In the genomic region with DNA sequence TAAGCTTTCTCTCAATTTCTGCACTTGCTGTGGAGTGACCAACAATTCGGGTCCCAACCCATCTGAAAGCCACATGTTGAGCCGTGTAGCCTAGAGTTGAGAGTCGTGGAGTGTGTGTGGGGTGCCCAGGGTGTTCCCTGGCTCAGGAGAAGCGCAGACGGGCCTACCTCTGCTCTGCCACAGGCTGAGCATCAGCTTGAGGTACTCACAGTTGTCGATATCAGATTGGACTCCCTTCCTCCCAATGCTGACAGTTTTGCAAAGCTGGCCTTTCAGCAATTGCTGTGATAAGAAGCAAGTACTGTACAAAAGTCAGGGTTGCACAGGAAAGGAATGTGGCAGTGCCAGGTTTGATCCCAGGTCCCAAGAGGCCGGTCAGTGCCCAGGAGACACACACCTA, we compare ENCODE assay signal across 2 cellular contexts.
TF ChIP-seq lines count a peak whose summit lies in the region.

No MANE protein-coding gene starts in this region.

TF ChIP-seq in liver, 16 proteins besides CTCF, POLR2A, EP300 and RAD21 (continued from another document):
- TF ChIP-seq, protein P1, sequence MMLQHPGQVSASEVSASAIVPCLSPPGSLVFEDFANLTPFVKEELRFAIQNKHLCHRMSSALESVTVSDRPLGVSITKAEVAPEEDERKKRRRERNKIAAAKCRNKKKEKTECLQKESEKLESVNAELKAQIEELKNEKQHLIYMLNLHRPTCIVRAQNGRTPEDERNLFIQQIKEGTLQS (IDR thresholded peaks at IDR 0.05): no peak
- peak; percentile 11 to 80 for TF ChIP-seq HNF4A (conservative IDR thresholded peaks at IDR 0.05)
- no peak for TF ChIP-seq EGR1 (IDR thresholded peaks at IDR 0.05; ENCODE audit: low read depth in 2 of 2)
- TF ChIP-seq SP1 (IDR thresholded peaks at IDR 0.05): no peak
- TF ChIP-seq RXRA (IDR thresholded peaks at IDR 0.05): peak in 1 of 2 donors; percentile 83
- TF ChIP-seq NR2F2 (IDR thresholded peaks at IDR 0.05): no peak
- no peak for TF ChIP-seq FOXA2 (IDR thresholded peaks at IDR 0.05)
- TF ChIP-seq JUND (IDR thresholded peaks at IDR 0.05): peak in 1 of 2 donors; percentile 45
- TF ChIP-seq, protein P2, sequence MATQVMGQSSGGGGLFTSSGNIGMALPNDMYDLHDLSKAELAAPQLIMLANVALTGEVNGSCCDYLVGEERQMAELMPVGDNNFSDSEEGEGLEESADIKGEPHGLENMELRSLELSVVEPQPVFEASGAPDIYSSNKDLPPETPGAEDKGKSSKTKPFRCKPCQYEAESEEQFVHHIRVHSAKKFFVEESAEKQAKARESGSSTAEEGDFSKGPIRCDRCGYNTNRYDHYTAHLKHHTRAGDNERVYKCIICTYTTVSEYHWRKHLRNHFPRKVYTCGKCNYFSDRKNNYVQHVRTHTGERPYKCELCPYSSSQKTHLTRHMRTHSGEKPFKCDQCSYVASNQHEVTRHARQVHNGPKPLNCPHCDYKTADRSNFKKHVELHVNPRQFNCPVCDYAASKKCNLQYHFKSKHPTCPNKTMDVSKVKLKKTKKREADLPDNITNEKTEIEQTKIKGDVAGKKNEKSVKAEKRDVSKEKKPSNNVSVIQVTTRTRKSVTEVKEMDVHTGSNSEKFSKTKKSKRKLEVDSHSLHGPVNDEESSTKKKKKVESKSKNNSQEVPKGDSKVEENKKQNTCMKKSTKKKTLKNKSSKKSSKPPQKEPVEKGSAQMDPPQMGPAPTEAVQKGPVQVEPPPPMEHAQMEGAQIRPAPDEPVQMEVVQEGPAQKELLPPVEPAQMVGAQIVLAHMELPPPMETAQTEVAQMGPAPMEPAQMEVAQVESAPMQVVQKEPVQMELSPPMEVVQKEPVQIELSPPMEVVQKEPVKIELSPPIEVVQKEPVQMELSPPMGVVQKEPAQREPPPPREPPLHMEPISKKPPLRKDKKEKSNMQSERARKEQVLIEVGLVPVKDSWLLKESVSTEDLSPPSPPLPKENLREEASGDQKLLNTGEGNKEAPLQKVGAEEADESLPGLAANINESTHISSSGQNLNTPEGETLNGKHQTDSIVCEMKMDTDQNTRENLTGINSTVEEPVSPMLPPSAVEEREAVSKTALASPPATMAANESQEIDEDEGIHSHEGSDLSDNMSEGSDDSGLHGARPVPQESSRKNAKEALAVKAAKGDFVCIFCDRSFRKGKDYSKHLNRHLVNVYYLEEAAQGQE (IDR thresholded peaks at IDR 0.05): peak; percentile 62

TF ChIP-seq in HepG2, 621 proteins besides CTCF, POLR2A, EP300 and RAD21 (continued from another document):
- TF ChIP-seq, protein P3, sequence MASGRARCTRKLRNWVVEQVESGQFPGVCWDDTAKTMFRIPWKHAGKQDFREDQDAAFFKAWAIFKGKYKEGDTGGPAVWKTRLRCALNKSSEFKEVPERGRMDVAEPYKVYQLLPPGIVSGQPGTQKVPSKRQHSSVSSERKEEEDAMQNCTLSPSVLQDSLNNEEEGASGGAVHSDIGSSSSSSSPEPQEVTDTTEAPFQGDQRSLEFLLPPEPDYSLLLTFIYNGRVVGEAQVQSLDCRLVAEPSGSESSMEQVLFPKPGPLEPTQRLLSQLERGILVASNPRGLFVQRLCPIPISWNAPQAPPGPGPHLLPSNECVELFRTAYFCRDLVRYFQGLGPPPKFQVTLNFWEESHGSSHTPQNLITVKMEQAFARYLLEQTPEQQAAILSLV (CRISPR knock-in tag; IDR thresholded peaks at IDR 0.05; ENCODE audit: borderline replicate concordance): no peak
- TF ChIP-seq ZNF496 (CRISPR knock-in tag; IDR thresholded peaks at IDR 0.05; ENCODE audit: insufficient replicate concordance) (no peak), ETV6 (CRISPR knock-in tag; conservative IDR thresholded peaks at IDR 0.05) (no peak), NCOR1 (IDR thresholded peaks at IDR 0.05; ENCODE audit: borderline replicate concordance, low read length) (no peak), MED1 (CRISPR knock-in tag; IDR thresholded peaks at IDR 0.05) (no peak)
- TF ChIP-seq, protein P4, sequence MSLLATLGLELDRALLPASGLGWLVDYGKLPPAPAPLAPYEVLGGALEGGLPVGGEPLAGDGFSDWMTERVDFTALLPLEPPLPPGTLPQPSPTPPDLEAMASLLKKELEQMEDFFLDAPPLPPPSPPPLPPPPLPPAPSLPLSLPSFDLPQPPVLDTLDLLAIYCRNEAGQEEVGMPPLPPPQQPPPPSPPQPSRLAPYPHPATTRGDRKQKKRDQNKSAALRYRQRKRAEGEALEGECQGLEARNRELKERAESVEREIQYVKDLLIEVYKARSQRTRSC (CRISPR knock-in tag; IDR thresholded peaks at IDR 0.05; ENCODE audit: low read depth): no peak
- TF ChIP-seq, protein P5, sequence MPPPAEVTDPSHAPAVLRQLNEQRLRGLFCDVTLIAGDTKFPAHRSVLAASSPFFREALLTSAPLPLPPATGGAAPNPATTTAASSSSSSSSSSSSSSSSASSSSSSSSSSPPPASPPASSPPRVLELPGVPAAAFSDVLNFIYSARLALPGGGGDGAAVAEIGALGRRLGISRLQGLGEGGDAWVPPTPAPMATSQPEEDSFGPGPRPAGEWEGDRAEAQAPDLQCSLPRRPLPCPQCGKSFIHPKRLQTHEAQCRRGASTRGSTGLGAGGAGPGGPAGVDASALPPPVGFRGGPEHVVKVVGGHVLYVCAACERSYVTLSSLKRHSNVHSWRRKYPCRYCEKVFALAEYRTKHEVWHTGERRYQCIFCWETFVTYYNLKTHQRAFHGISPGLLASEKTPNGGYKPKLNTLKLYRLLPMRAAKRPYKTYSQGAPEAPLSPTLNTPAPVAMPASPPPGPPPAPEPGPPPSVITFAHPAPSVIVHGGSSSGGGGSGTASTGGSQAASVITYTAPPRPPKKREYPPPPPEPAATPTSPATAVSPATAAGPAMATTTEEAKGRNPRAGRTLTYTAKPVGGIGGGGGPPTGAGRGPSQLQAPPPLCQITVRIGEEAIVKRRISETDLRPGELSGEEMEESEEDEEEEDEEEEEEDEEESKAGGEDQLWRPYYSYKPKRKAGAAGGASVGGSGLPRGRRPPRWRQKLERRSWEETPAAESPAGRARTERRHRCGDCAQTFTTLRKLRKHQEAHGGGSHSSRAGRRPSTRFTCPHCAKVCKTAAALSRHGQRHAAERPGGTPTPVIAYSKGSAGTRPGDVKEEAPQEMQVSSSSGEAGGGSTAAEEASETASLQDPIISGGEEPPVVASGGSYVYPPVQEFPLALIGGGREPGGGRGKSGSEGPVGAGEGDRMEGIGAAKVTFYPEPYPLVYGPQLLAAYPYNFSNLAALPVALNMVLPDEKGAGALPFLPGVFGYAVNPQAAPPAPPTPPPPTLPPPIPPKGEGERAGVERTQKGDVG (CRISPR knock-in tag; IDR thresholded peaks at IDR 0.05; ENCODE audit: borderline replicate concordance): no peak
- TF ChIP-seq, protein P6, sequence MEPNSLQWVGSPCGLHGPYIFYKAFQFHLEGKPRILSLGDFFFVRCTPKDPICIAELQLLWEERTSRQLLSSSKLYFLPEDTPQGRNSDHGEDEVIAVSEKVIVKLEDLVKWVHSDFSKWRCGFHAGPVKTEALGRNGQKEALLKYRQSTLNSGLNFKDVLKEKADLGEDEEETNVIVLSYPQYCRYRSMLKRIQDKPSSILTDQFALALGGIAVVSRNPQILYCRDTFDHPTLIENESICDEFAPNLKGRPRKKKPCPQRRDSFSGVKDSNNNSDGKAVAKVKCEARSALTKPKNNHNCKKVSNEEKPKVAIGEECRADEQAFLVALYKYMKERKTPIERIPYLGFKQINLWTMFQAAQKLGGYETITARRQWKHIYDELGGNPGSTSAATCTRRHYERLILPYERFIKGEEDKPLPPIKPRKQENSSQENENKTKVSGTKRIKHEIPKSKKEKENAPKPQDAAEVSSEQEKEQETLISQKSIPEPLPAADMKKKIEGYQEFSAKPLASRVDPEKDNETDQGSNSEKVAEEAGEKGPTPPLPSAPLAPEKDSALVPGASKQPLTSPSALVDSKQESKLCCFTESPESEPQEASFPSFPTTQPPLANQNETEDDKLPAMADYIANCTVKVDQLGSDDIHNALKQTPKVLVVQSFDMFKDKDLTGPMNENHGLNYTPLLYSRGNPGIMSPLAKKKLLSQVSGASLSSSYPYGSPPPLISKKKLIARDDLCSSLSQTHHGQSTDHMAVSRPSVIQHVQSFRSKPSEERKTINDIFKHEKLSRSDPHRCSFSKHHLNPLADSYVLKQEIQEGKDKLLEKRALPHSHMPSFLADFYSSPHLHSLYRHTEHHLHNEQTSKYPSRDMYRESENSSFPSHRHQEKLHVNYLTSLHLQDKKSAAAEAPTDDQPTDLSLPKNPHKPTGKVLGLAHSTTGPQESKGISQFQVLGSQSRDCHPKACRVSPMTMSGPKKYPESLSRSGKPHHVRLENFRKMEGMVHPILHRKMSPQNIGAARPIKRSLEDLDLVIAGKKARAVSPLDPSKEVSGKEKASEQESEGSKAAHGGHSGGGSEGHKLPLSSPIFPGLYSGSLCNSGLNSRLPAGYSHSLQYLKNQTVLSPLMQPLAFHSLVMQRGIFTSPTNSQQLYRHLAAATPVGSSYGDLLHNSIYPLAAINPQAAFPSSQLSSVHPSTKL (CRISPR knock-in tag; IDR thresholded peaks at IDR 0.05): no peak
